ENCODE assay signal across 15 cellular contexts in the genomic region with DNA sequence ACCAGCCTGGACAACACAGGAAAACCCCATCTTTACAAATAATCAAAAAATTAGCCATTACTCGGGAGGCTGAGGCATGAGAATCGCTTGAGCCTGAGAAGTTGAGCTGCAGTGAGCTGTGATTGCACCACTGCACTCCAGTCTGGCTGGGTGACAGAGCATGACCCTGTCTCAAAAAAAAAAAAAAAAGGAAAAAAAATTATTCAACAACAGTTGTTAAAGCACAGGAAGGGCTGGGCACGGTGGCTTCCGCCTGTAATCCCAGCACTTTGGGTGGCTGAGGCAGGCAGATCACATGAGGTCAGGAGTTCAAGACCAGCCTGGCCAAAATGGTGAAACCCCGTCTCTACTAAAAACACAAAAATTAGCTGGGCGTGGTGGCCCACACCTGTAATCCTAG. TPM values are rescaled to one million over a fixed set of nuclear protein-coding genes. Genes with fewer than 3 reads are reported as not detected.
DNase-seq lines count a peak whose midpoint lies in the region; ATAC-seq and TF ChIP-seq lines count a peak whose summit lies in the region.
"Not testable (repeated sequence)": the region's sequence is repeated elsewhere in the genome, so short reads cannot be mapped to it uniquely, and the experiment has no call there.
"Had no signal": no experiment of that assay in that cellular context is flagged by ENCODE, and none has a peak within 500 bp of the region (broad histone marks: within the 10 kb centered on the region; RNA-seq: fewer than 3 reads in every experiment).

No MANE protein-coding gene starts in this region.

- H3K4me1 ChIP-seq in RWPE2 (ENCODE audit: insufficient read depth, poor library complexity, severe bottlenecking) (peaks cover 20% of the 10 kb centered on the region), neutrophil (ENCODE audit: control insufficient read depth in 1 of 2, insufficient read depth in 1 of 2, low read depth in 1 of 2, low read length in 1 of 2) (peaks cover 41 to 47% of the 10 kb centered on the region in 2 experiments), upper lobe of left lung (peaks cover 24 to 46% (median 38%) of the 10 kb centered on the region in 4 donors)
- H3K4me1 ChIP-seq in esophagus (ENCODE audit: control insufficient read depth in 2 of 2, insufficient read depth in 2 of 2, low read length in 1 of 2), result not testable (repeated sequence)

- TF ChIP-seq CTCF in CD14-positive monocyte (IDR thresholded peaks at IDR 0.05); RWPE2 (IDR thresholded peaks at IDR 0.05; ENCODE audit: poor library complexity, severe bottlenecking); neutrophil (IDR thresholded peaks at IDR 0.05); upper lobe of left lung (IDR thresholded peaks at IDR 0.05): not testable (repeated sequence)

- intact Hi-C loops in CD14-positive monocyte (cut with micrococcal nuclease), result not testable (repeated sequence)

- H3K9me3 ChIP-seq in RWPE2 (ENCODE audit: severe bottlenecking); esophagus (ENCODE audit: control insufficient read depth in 2 of 2, insufficient read depth in 1 of 2, low read depth in 1 of 2, low read length in 1 of 2); neutrophil; upper lobe of left lung: not testable (repeated sequence)

- not testable (repeated sequence) for H3K9me3 Mint-ChIP-seq in CD14-positive monocyte; activated CD4-positive, alpha-beta memory T cell treated with anti-CD3 and anti-CD28 coated beads, Interleukin-2, amount 10 ng/mL, durations not matched to agents 7 days and 5 days

- WGBS in esophagus, 2 donors, result 46 to 64% methylated on average over 6 of the region's 6 CpGs
- WGBS in upper lobe of left lung, 2 donors, result 30 to 44% methylated on average over 6 of the region's 6 CpGs

- H3K4me3 Mint-ChIP-seq in CD14-positive monocyte, result peak overlapping the region in 1 of 2 donors; percentile 67
- not testable (repeated sequence) for H3K4me3 Mint-ChIP-seq in activated CD4-positive, alpha-beta memory T cell treated with anti-CD3 and anti-CD28 coated beads, Interleukin-2, amount 10 ng/mL, durations not matched to agents 7 days and 5 days

- ATAC-seq in RWPE2 (ENCODE audit: low read depth); upper lobe of left lung (ENCODE audit: low FRiP score in 2 of 2): not testable (repeated sequence)

- H3K4me3 ChIP-seq in RWPE2 (ENCODE audit: severe bottlenecking); esophagus (ENCODE audit: low read depth in 1 of 2, low read length in 2 of 2); neutrophil (ENCODE audit: low read depth in 1 of 2, low read length in 1 of 2); upper lobe of left lung: not testable (repeated sequence)

- CTCF ChIA-PET in activated CD4-positive, alpha-beta memory T cell treated with anti-CD3 and anti-CD28 coated beads, Interleukin-2, amount 10 ng/mL, durations not matched to agents 7 days and 5 days (lab: Charles Lee), result interaction anchor here (7.6 kb wide), 1 partner anchor 39 kb away, joined by 150 read pairs; no protein-coding TSS in a partner anchor

- peaks cover 51% of the 10 kb centered on the region for H3K4me1 Mint-ChIP-seq in CD14-positive monocyte
- peaks cover 56% of the 10 kb centered on the region for H3K4me1 Mint-ChIP-seq in activated CD4-positive, alpha-beta memory T cell treated with anti-CD3 and anti-CD28 coated beads, Interleukin-2, amount 10 ng/mL, durations not matched to agents 7 days and 5 days

- not testable (repeated sequence) for H3K27me3 Mint-ChIP-seq in CD14-positive monocyte (ENCODE audit: low read depth in 3 of 3); activated CD4-positive, alpha-beta memory T cell treated with anti-CD3 and anti-CD28 coated beads, Interleukin-2, amount 10 ng/mL, durations not matched to agents 7 days and 5 days

- H3K27me3 ChIP-seq in RWPE2 (ENCODE audit: insufficient read depth, poor library complexity, severe bottlenecking); esophagus (ENCODE audit: control insufficient read depth in 1 of 2, insufficient read depth in 2 of 2, low read length in 2 of 2); neutrophil; upper lobe of left lung: not testable (repeated sequence)

- POLR2A ChIA-PET in activated CD4-positive, alpha-beta memory T cell treated with anti-CD3 and anti-CD28 coated beads, Interleukin-2, amount 10 ng/mL, durations not matched to agents 7 days and 5 days (lab: Charles Lee), result interaction anchor here (1.5 to 2.0 kb wide), 3 partner anchors 9 to 84 kb away, joined by 9 to 13 read pairs (median 9); a partner anchor contains a TSS

- H3K27ac ChIP-seq in RWPE2 (ENCODE audit: poor library complexity, severe bottlenecking), result peak overlapping the region; percentile 69
- peak overlapping the region; percentile 91 to 98 for H3K27ac ChIP-seq in esophagus (ENCODE audit: low read depth in 2 of 2, low read length in 1 of 2)
- peak overlapping the region; percentile 73 for H3K27ac ChIP-seq in neutrophil
- peak overlapping the region in 3 of 4 donors; percentile 29 to 55 (median 30) for H3K27ac ChIP-seq in upper lobe of left lung

- not testable (repeated sequence) for H3K36me3 Mint-ChIP-seq in CD14-positive monocyte; activated CD4-positive, alpha-beta memory T cell treated with anti-CD3 and anti-CD28 coated beads, Interleukin-2, amount 10 ng/mL, durations not matched to agents 7 days and 5 days (ENCODE audit: low read depth)

- not testable (repeated sequence) for H3K36me3 ChIP-seq in RWPE2 (ENCODE audit: low read depth); esophagus (ENCODE audit: control insufficient read depth in 2 of 2, insufficient read depth in 2 of 2, low read length in 1 of 2); neutrophil; upper lobe of left lung

- TF ChIP-seq EP300 in upper lobe of left lung (IDR thresholded peaks at IDR 0.05), result peak in 1 of 4 donors; percentile 27

- peak overlapping the region; percentile 92 to 98 (median 95) for H3K27ac Mint-ChIP-seq in CD14-positive monocyte
- peak overlapping the region; percentile 87 for H3K27ac Mint-ChIP-seq in activated CD4-positive, alpha-beta memory T cell treated with anti-CD3 and anti-CD28 coated beads, Interleukin-2, amount 10 ng/mL, durations not matched to agents 7 days and 5 days

- TF ChIP-seq POLR2A in upper lobe of left lung (IDR thresholded peaks at IDR 0.05), result not testable (repeated sequence)

- peak; percentile 84 for DNase-seq in CD14-positive monocyte (ENCODE audit: low spot score)
- DNase-seq in MV-4-11 (lab: John Stamatoyannopoulos, UW), result peak; percentile 93
- DNase-seq in RWPE2 (ENCODE audit: low spot score), result not testable (repeated sequence)
- peak; percentile 34 for DNase-seq in activated CD4-positive, alpha-beta memory T cell treated with anti-CD3 and anti-CD28 coated beads, Interleukin-2, amount 10 ng/mL, durations not matched to agents 7 days and 5 days
- peak; percentile 44 for DNase-seq in kidney tubule cell (ENCODE audit: low spot score)
- DNase-seq in upper lobe of left lung, result peak in 1 of 2 donors; percentile 71

RNA-seq across cellular contexts. Expression of a gene that starts 8.6 kb away (rescaled TPM):
- 100 to 1,000 TPM; 239 to 282 TPM for polyA plus RNA-seq in CD14-positive monocyte
- 100 to 1,000 TPM; 520 to 539 TPM for total RNA-seq in activated CD4-positive, alpha-beta memory T cell treated with anti-CD3 and anti-CD28 coated beads, Interleukin-2, amount 10 ng/mL, durations not matched to agents 7 days and 5 days
- polyA plus RNA-seq in esophagus, result 1,000 to 10,000 TPM in 1 of 2 donors, 100 to 1,000 TPM in 1; 919 to 1,019 TPM
- total RNA-seq in upper lobe of left lung, result 100 to 1,000 TPM; 144 to 746 (median 340) TPM

RNA-seq across cellular contexts. Expression of a gene that starts 16.0 kb away (rescaled TPM):
- polyA plus RNA-seq in CD14-positive monocyte (100 to 1,000 TPM; 178 to 233 TPM), esophagus (100 to 1,000 TPM; 100 to 149 TPM)
- total RNA-seq in activated CD4-positive, alpha-beta memory T cell treated with anti-CD3 and anti-CD28 coated beads, Interleukin-2, amount 10 ng/mL, durations not matched to agents 7 days and 5 days, result 100 to 1,000 TPM; 185 to 200 TPM
- total RNA-seq in upper lobe of left lung, result 100 to 1,000 TPM in 4 of 6 donors, 10 to 100 TPM in 2; 31.4 to 151 (median 109) TPM

RNA-seq across cellular contexts. Expression of a gene that starts 16.5 kb away (rescaled TPM):
- polyA plus RNA-seq in CD14-positive monocyte, result 10 to 100 TPM; 57.9 to 73.9 TPM
- total RNA-seq in activated CD4-positive, alpha-beta memory T cell treated with anti-CD3 and anti-CD28 coated beads, Interleukin-2, amount 10 ng/mL, durations not matched to agents 7 days and 5 days, result 10 to 100 TPM; 47.3 to 57.4 TPM
- 10 to 100 TPM; 66.7 to 77.8 TPM for polyA plus RNA-seq in esophagus
- 10 to 100 TPM; 36.2 to 81.7 (median 53.7) TPM for total RNA-seq in upper lobe of left lung

RNA-seq across cellular contexts. Expression of a gene that starts 20.3 kb away (rescaled TPM):
- not detected for polyA plus RNA-seq in CD14-positive monocyte
- not detected for total RNA-seq in activated CD4-positive, alpha-beta memory T cell treated with anti-CD3 and anti-CD28 coated beads, Interleukin-2, amount 10 ng/mL, durations not matched to agents 7 days and 5 days
- under 1 TPM in 1 of 2 donors, not detected in 1; 0.16 TPM for polyA plus RNA-seq in esophagus
- total RNA-seq in upper lobe of left lung, result not detected
- total RNA-seq: A172, Daoy, GM23248, HT-29, IMR-90, LHCN-M2 had no signal
- polyA plus RNA-seq: BJ, GM23248, IMR-90 had no signal

RNA-seq across cellular contexts. Expression of a gene that starts 21.0 kb away (rescaled TPM):
- polyA plus RNA-seq in CD14-positive monocyte (not detected), esophagus (10 to 100 TPM; 17.3 to 22.9 TPM)
- total RNA-seq in activated CD4-positive, alpha-beta memory T cell treated with anti-CD3 and anti-CD28 coated beads, Interleukin-2, amount 10 ng/mL, durations not matched to agents 7 days and 5 days, result not detected
- total RNA-seq in upper lobe of left lung, result 10 to 100 TPM in 5 of 6 donors, not detected in 1; 12.4 to 95.1 (median 24.0) TPM
- total RNA-seq: A172, Daoy, HT-29, LHCN-M2 had no signal

Comparison
In these comparisons a context has a peak if more than half of its experiments do, and no peak if none do; other contexts are left out.
1. H3K27ac ChIP-seq: peak in every context shown above with its lines; median percentile 94 in esophagus; 73 in neutrophil; 69 in RWPE2; 30 in upper lobe of left lung.